ENCODE assay signal across 21 cellular contexts in the genomic region with DNA sequence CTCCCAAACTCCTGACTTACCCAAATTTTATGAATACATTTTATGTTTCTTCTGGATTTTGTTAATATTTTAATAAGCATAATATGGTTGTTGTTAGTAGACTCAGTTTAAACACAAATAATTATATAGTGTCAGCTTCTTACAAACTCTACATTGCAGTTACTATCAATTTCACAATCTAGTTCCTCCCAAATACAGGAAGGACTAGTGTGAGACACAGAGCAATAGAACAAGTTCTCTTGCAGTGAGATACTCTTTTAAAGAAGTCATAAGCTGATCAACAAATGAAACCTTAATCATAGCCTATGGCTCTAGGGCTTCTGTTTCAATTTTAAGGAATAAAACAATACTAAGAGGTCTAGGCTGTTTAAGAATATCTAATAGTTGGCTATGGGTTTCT.
"Had no signal": no experiment of that assay in that cellular context is flagged by ENCODE, and none has a peak within 500 bp of the region (broad histone marks: within the 10 kb centered on the region; RNA-seq: fewer than 3 reads in every experiment).

No MANE protein-coding gene starts in this region.

- H3K36me3 Mint-ChIP-seq: natural killer cell; stimulated activated memory B cell treated with anti-CD40 and anti-IgM and Interleukin-4, amounts not matched to agents 10 μg/mL and 1 μg/mL and 100 μg/mL, for 72 hours had no signal

- DNase-seq: effector memory CD8-positive, alpha-beta T cell; esophagus squamous epithelium; foreskin fibroblast; glutamatergic neuron; islet precursor cell; mucosa of descending colon; natural killer cell; posterior cingulate gyrus; spleen; stimulated activated CD4-positive, alpha-beta T cell treated with anti-CD3 and anti-CD28 coated beads, Interleukin-15, amount 100 ng/mL, for 24 hours; stimulated activated CD4-positive, alpha-beta T cell treated with anti-CD3 and anti-CD28 coated beads, Interleukin-1b, Interleukin-23, amount 100 ng/mL, for 48 hours; stimulated activated CD4-positive, alpha-beta T cell treated with anti-CD3 and anti-CD28 coated beads, Interleukin-4, amount 100 ng/mL, for 24 hours; tibial artery; upper lobe of left lung had no signal

- H3K4me1 Mint-ChIP-seq: natural killer cell; neural crest cell; stimulated activated memory B cell treated with anti-CD40 and anti-IgM and Interleukin-4, amounts not matched to agents 10 μg/mL and 1 μg/mL and 100 μg/mL, for 72 hours had no signal

- H3K27me3 ChIP-seq: esophagus squamous epithelium, gastroesophageal sphincter, tibial artery, upper lobe of left lung, vagina had no signal

- H3K9me3 Mint-ChIP-seq: neural crest cell; stimulated activated memory B cell treated with anti-CD40 and anti-IgM and Interleukin-4, amounts not matched to agents 10 μg/mL and 1 μg/mL and 100 μg/mL, for 72 hours; stimulated activated naive CD8-positive, alpha-beta T cell treated with anti-CD3 and anti-CD28 coated beads, Interleukin-15, Interleukin-2, amounts not matched to agents 100 ng/mL and 50 ng/mL, for 24 hours had no signal

- H3K27ac Mint-ChIP-seq: effector memory CD8-positive, alpha-beta T cell; natural killer cell; stimulated activated memory B cell treated with anti-CD40 and anti-IgM and Interleukin-4, amounts not matched to agents 10 μg/mL and 1 μg/mL and 100 μg/mL, for 72 hours; stimulated activated naive CD8-positive, alpha-beta T cell treated with anti-CD3 and anti-CD28 coated beads, Interleukin-15, Interleukin-2, amounts not matched to agents 100 ng/mL and 50 ng/mL, for 24 hours had no signal

- H3K27ac ChIP-seq: esophagus squamous epithelium, upper lobe of left lung, vagina had no signal

- H3K4me3 Mint-ChIP-seq: effector memory CD8-positive, alpha-beta T cell; natural killer cell; neural crest cell; stimulated activated memory B cell treated with anti-CD40 and anti-IgM and Interleukin-4, amounts not matched to agents 10 μg/mL and 1 μg/mL and 100 μg/mL, for 72 hours; stimulated activated naive CD8-positive, alpha-beta T cell treated with anti-CD3 and anti-CD28 coated beads, Interleukin-15, Interleukin-2, amounts not matched to agents 100 ng/mL and 50 ng/mL, for 24 hours had no signal

- H3K4me3 ChIP-seq: esophagus squamous epithelium, gastroesophageal sphincter, mucosa of descending colon, spleen, tibial artery, upper lobe of left lung, vagina had no signal

- H3K9me3 ChIP-seq: esophagus squamous epithelium, gastroesophageal sphincter, mucosa of descending colon, spleen, tibial artery, upper lobe of left lung, vagina had no signal

- ATAC-seq: effector memory CD8-positive, alpha-beta T cell; gastroesophageal sphincter; left lobe of liver; mucosa of descending colon; natural killer cell; sciatic nerve; stimulated activated memory B cell treated with anti-CD40 and anti-IgM and Interleukin-4, amounts not matched to agents 10 μg/mL and 1 μg/mL and 100 μg/mL, for 72 hours had no signal
